23 cellular contexts compared by ENCODE assay signal in the genomic region with DNA sequence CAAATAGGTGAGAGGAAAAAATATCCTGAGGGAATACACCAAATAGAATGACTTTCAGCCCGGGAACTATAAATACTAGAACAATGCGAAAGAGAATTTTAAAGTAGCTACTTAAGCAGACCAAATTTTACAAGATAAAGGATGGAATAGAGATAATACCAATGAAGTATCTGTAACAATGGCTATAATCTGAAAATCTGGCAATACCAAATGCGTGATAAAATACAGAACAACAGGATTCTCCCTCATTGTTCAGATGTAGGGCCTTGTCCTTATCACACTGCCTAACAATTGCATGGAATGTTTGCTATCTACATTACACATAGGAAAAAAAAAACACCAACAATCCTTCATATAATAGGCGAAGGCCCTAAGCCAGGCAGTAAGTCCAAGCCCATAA.
"Had no signal": no experiment of that assay in that cellular context is flagged by ENCODE, and none has a peak within 500 bp of the region (broad histone marks: within the 10 kb centered on the region; RNA-seq: fewer than 3 reads in every experiment).

No MANE protein-coding gene starts in this region.

- H3K36me3 ChIP-seq: colonic mucosa, esophagus muscularis mucosa, esophagus squamous epithelium, gastrocnemius medialis, gastroesophageal sphincter, heart left ventricle, heart right ventricle had no signal

- H3K27me3 ChIP-seq: colonic mucosa, dorsolateral prefrontal cortex, esophagus muscularis mucosa, esophagus squamous epithelium, foreskin keratinocyte, gastrocnemius medialis, gastroesophageal sphincter, heart left ventricle, heart right ventricle had no signal

- H3K4me1 ChIP-seq: colonic mucosa, esophagus muscularis mucosa, esophagus squamous epithelium, foreskin keratinocyte, gastrocnemius medialis, gastroesophageal sphincter, heart left ventricle, heart right ventricle had no signal

- H3K27ac ChIP-seq: colonic mucosa, coronary artery, dorsolateral prefrontal cortex, epithelial cell of prostate, esophagus muscularis mucosa, esophagus squamous epithelium, foreskin keratinocyte, gastrocnemius medialis, gastroesophageal sphincter, heart left ventricle, heart right ventricle had no signal

- H3K4me3 ChIP-seq: colonic mucosa, coronary artery, dorsolateral prefrontal cortex, esophagus muscularis mucosa, esophagus squamous epithelium, gastrocnemius medialis, gastroesophageal sphincter, heart left ventricle, heart right ventricle had no signal

- DNase-seq: colonic mucosa; cortex of kidney; dermis blood vessel endothelial cell; dorsolateral prefrontal cortex; effector CD4-positive, alpha-beta T cell; effector CD8-positive, alpha-beta T cell; effector memory CD4-positive, alpha-beta T cell; effector memory CD8-positive, alpha-beta T cell; endodermal cell; erythroblast; esophagus squamous epithelium; foreskin fibroblast; foreskin keratinocyte; foreskin melanocyte; gastrocnemius medialis; glutamatergic neuron; head of caudate nucleus; heart left ventricle; heart right ventricle had no signal
